ENCODE assay signal across 1 cellular context in genomic region chr5:13987843-13988464, GRCh38.
TF ChIP-seq lines count a peak whose summit lies in the region.

No MANE protein-coding gene starts in this region.

TF ChIP-seq in GM23338, 12 proteins besides CTCF, POLR2A, EP300 and RAD21 (continued from another document):
- no peak for TF ChIP-seq ZNF462 (CRISPR knock-in tag; IDR thresholded peaks at IDR 0.05)
- TF ChIP-seq POLR2AphosphoS5 (IDR thresholded peaks at IDR 0.05; ENCODE audit: low read depth) = no peak
- TF ChIP-seq STAT1 (IDR thresholded peaks at IDR 0.05; ENCODE audit: unreplicated experiment) = no peak
- no peak for TF ChIP-seq EZH2phosphoT487 (IDR thresholded peaks at IDR 0.05; ENCODE audit: unreplicated experiment)
- TF ChIP-seq EZH2 (IDR thresholded peaks at IDR 0.05; ENCODE audit: low read depth, unreplicated experiment) = no peak
- no peak for TF ChIP-seq NANOG (IDR thresholded peaks at IDR 0.05; ENCODE audit: borderline replicate concordance)
